ENCODE assay signal across 14 cellular contexts in genomic region chr3:31093608-31093990, GRCh38.
"Had no signal": no experiment of that assay in that cellular context is flagged by ENCODE, and none has a peak within 500 bp of the region (broad histone marks: within the 10 kb centered on the region; RNA-seq: fewer than 3 reads in every experiment).

No MANE protein-coding gene starts in this region.

- H3K4me3 Mint-ChIP-seq: naive thymus-derived CD4-positive, alpha-beta T cell; stimulated activated effector memory CD8-positive, alpha-beta T cell treated with anti-CD3 and anti-CD28 coated beads, Interleukin-12 subunit alpha, Interleukin-12 subunit beta, amount 100 ng/mL, for 72 hours; type B pancreatic cell had no signal

- H3K27ac Mint-ChIP-seq: stimulated activated effector memory CD8-positive, alpha-beta T cell treated with anti-CD3 and anti-CD28 coated beads, Interleukin-12 subunit alpha, Interleukin-12 subunit beta, amount 100 ng/mL, for 72 hours; type B pancreatic cell had no signal

- H3K9me3 Mint-ChIP-seq: stimulated activated effector memory CD8-positive, alpha-beta T cell treated with anti-CD3 and anti-CD28 coated beads, Interleukin-12 subunit alpha, Interleukin-12 subunit beta, amount 100 ng/mL, for 72 hours; type B pancreatic cell had no signal

- DNase-seq: cerebellar nuclear complex; effector CD8-positive, alpha-beta T cell; esophagus squamous epithelium; glutamatergic neuron; left lung; naive thymus-derived CD4-positive, alpha-beta T cell; retina; sigmoid colon; stimulated activated CD4-positive, alpha-beta T cell treated with anti-CD3 and anti-CD28 coated beads, Interleukin-2, amount 100 ng/mL, for 48 hours; stimulated activated CD8-positive, alpha-beta memory T cell treated with anti-CD3 and anti-CD28 coated beads, Interleukin-4, amount 100 ng/mL, for 48 hours; stimulated activated naive CD8-positive, alpha-beta T cell treated with anti-CD3 and anti-CD28 coated beads, Interleukin-15, Interleukin-2, amounts not matched to agents 100 U/mL and 50 U/mL, for 24 hours; thyroid gland had no signal

- H3K27me3 Mint-ChIP-seq: type B pancreatic cell had no signal

- H3K36me3 Mint-ChIP-seq: stimulated activated effector memory CD8-positive, alpha-beta T cell treated with anti-CD3 and anti-CD28 coated beads, Interleukin-12 subunit alpha, Interleukin-12 subunit beta, amount 100 ng/mL, for 72 hours; type B pancreatic cell had no signal

- ATAC-seq: naive thymus-derived CD4-positive, alpha-beta T cell; stimulated activated effector memory CD8-positive, alpha-beta T cell treated with anti-CD3 and anti-CD28 coated beads, Interleukin-12 subunit alpha, Interleukin-12 subunit beta, amount 100 ng/mL, for 72 hours; stimulated activated naive CD8-positive, alpha-beta T cell treated with anti-CD3 and anti-CD28 coated beads, Interleukin-15, Interleukin-2, amounts not matched to agents 100 U/mL and 50 U/mL, for 24 hours had no signal
